In the genomic region with DNA sequence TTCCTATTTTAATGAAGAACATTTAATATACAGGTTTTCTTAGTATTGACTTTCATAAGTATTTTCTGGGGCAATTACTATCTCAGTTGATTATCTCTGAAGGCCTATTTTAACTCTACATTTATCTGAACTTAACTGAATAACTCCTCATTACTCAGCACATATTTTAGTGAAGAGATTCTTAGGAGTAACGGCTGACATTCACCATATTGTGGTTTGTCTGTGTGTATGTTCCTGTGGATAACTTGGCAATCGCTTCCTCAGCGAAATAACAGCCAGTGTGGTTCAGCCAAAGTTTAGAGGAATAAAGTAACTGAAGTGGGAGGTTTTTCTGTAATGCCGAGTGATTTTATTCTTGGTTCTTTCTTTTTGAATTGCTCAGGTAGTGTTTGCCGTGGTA, we compare ENCODE assay signal across 11 cellular contexts.
A peak's percentile ranks its signal among the peaks of the same experiment; 100 is the strongest.
DNase-seq lines count a peak whose midpoint lies in the region; ATAC-seq and TF ChIP-seq lines count a peak whose summit lies in the region.
"Had no signal": no experiment of that assay in that cellular context is flagged by ENCODE, and none has a peak within 500 bp of the region (broad histone marks: within the 10 kb centered on the region; RNA-seq: fewer than 3 reads in every experiment).

No MANE protein-coding gene starts in this region.

- H3K4me1 ChIP-seq in SJSA1 (replicated peaks) (peaks cover 19% of the 10 kb centered on the region), ovary (ENCODE audit: insufficient read depth) (peaks cover 2% of the 10 kb centered on the region)

- peak overlapping the region; percentile 62 for H3K27ac ChIP-seq in SJSA1
- H3K27ac ChIP-seq in ovary, result peak overlapping the region in 1 of 2 donors; percentile 72
- H3K27ac ChIP-seq: WERI-Rb-1 had no signal

- TF ChIP-seq CTCF in fibroblast of mammary gland (conservative IDR thresholded peaks at IDR 0.05; ENCODE audit: control insufficient read depth, insufficient read depth, low read depth, low read length) (no peak), ovary (IDR thresholded peaks at IDR 0.05) (no peak)

- no peaks in the 10 kb centered on the region for H3K36me3 ChIP-seq in SJSA1
- H3K36me3 ChIP-seq in ovary, result no peaks in the 10 kb centered on the region
- H3K36me3 ChIP-seq: WERI-Rb-1 had no signal

- WGBS in ovary, 3 donors, result 10 to 11% (median 11%) methylated on average over 5 of the region's 5 CpGs

- ATAC-seq in GM21381 (IDR thresholded peaks at IDR 0.05; ENCODE audit: unreplicated experiment), result no peak

- no peaks in the 10 kb centered on the region for H3K9me3 ChIP-seq in SJSA1 (replicated peaks)
- no peaks in the 10 kb centered on the region for H3K9me3 ChIP-seq in ovary

- no peak overlapping the region for H3K4me3 ChIP-seq in SJSA1
- H3K4me3 ChIP-seq in fibroblast of mammary gland (ENCODE audit: control insufficient read depth, low read depth, low read length), result no peak overlapping the region
- H3K4me3 ChIP-seq in ovary, result no peak overlapping the region

- no peak for TF ChIP-seq EP300 in ovary (IDR thresholded peaks at IDR 0.05)

- intact Hi-C loops in ovary (cut with DNase I), result no loop called here

- TF ChIP-seq POLR2A in ovary (IDR thresholded peaks at IDR 0.05), result no peak

- H3K27me3 ChIP-seq in SJSA1 (replicated peaks) (no peaks in the 10 kb centered on the region), ovary (no peaks in the 10 kb centered on the region)

- DNase-seq in CMK (ENCODE audit: low read depth) (peak; percentile 47), SJSA1 (ENCODE audit: low read depth in 1 of 2, low spot score in 2 of 2) (peak; percentile 49 to 71), fibroblast of mammary gland (ENCODE audit: low read depth) (peak; percentile 90), ovary (peak in 3 of 5 donors; percentile 27 to 46 (median 42)), NCI-H69 (lab: John Stamatoyannopoulos, UW) (no peak), amygdala (lab: John Stamatoyannopoulos, UW) (no peak)
- no peak for DNase-seq in activated effector memory CD4-positive, alpha-beta T cell treated with Interleukin-2 at 50 U/mL for 16 hours
- DNase-seq: activated naive CD8-positive, alpha-beta T cell treated with anti-CD3 and anti-CD28 coated beads, Interleukin-2, amount 10 ng/mL, durations not matched to agents 7 days and 5 days; H7; WERI-Rb-1 had no signal

Comparison
In these comparisons a context has a peak if more than half of its experiments do, and no peak if none do; other contexts are left out.
1. DNase-seq: peak in CMK (single experiment), SJSA1 (2 of 2), fibroblast of mammary gland (single experiment) and ovary (3 of 5); none in NCI-H69 (single experiment), activated effector memory CD4-positive, alpha-beta T cell treated with Interleukin-2 at 50 U/mL for 16 hours (single experiment) and amygdala (0 of 56).